In genomic region chr9:135989157-135989556, GRCh38 we compare ENCODE assay signal across 13 cellular contexts. TPM values are rescaled to one million over a fixed set of nuclear protein-coding genes. Genes with fewer than 3 reads are reported as not detected.
DNase-seq lines count a peak whose midpoint lies in the region; ATAC-seq and TF ChIP-seq lines count a peak whose summit lies in the region.
"Had no signal": no experiment of that assay in that cellular context is flagged by ENCODE, and none has a peak within 500 bp of the region (broad histone marks: within the 10 kb centered on the region; RNA-seq: fewer than 3 reads in every experiment).

No MANE protein-coding gene starts in this region.

- TF ChIP-seq CTCF in HCT116 (IDR thresholded peaks at IDR 0.05 in 2 of 3, conservative IDR thresholded peaks at IDR 0.05 in 1 of 3; ENCODE audit: borderline replicate concordance in 1 of 3, insufficient read depth in 1 of 3, low read depth in 2 of 3, low read length in 2 of 3), result no peak
- TF ChIP-seq CTCF in neural progenitor cell (IDR thresholded peaks at IDR 0.05), result peak; percentile 6

- peak overlapping the region in 9 of 11 experiments; percentile 48 to 84 (median 80); a peak in 17 of 22 replicates for H3K4me2 ChIP-seq in BLaER1 treated with 17β-estradiol and CSF1 and Interleukin-3, amounts not matched to agents 10 nM and 100 nM
- H3K4me2 ChIP-seq in HCT116 (ENCODE audit: low read length) (no peak overlapping the region), neural progenitor cell (no peak overlapping the region)

- no peak overlapping the region for H3K4me3 ChIP-seq in BLaER1 treated with 17β-estradiol and CSF1 and Interleukin-3, amounts not matched to agents 10 nM and 100 nM
- no peak overlapping the region for H3K4me3 ChIP-seq in HCT116 (replicated peaks in 1 of 2; ENCODE audit: low read depth in 1 of 2, low read length in 2 of 2)
- no peak overlapping the region for H3K4me3 ChIP-seq in neural progenitor cell

- peaks cover 45% of the 10 kb centered on the region for H3F3A ChIP-seq in neural progenitor cell (ENCODE audit: low read depth)

- no peaks in the 10 kb centered on the region for H3K9me2 ChIP-seq in HCT116 (ENCODE audit: insufficient read depth)

- CTCF ChIA-PET in HCT116 (lab: Charles Lee), result no interaction called here

- RAD21 ChIA-PET in HCT116 (lab: Charles Lee; ENCODE audit: low non-redundant PET in 1 of 2, low total read pairs in 2 of 2, uncharacterized antibody in 2 of 2, unreplicated experiment in 2 of 2), result no interaction called here

- no peak for TF ChIP-seq POLR2A in HCT116 (IDR thresholded peaks at IDR 0.05; ENCODE audit: borderline replicate concordance, extremely low read depth, insufficient read depth, insufficient read length)

- H3K4me3 Mint-ChIP-seq in neural progenitor cell, result no peak overlapping the region

- peak overlapping the region in 2 of 11 experiments; percentile 19 to 49; a peak in 2 of 22 replicates for H3K9ac ChIP-seq in BLaER1 treated with 17β-estradiol and CSF1 and Interleukin-3, amounts not matched to agents 10 nM and 100 nM
- H3K9ac ChIP-seq in HCT116 (ENCODE audit: low read length) (no peak overlapping the region), neural progenitor cell (no peak overlapping the region)

- no peaks in the 10 kb centered on the region for H3K36me3 Mint-ChIP-seq in neural progenitor cell
- H3K36me3 Mint-ChIP-seq: CD4-positive, CD25-positive, alpha-beta regulatory T cell had no signal

- H3K36me3 ChIP-seq in BLaER1 treated with 17β-estradiol and CSF1 and Interleukin-3, amounts not matched to agents 10 nM and 100 nM, result no peaks in the 10 kb centered on the region
- H3K36me3 ChIP-seq in HCT116 (ENCODE audit: control insufficient read depth in 1 of 2, insufficient read depth in 2 of 2, low read length in 2 of 2), result no peaks in the 10 kb centered on the region
- no peaks in the 10 kb centered on the region for H3K36me3 ChIP-seq in neural progenitor cell

- peaks cover 40 to 92% (median 83%) of the 10 kb centered on the region in 10 experiments for H3K4me1 ChIP-seq in BLaER1 treated with 17β-estradiol and CSF1 and Interleukin-3, amounts not matched to agents 10 nM and 100 nM
- H3K4me1 ChIP-seq in HCT116 (ENCODE audit: control insufficient read depth in 1 of 2, insufficient read depth in 2 of 2, low read length in 2 of 2) (peaks cover 12 to 28% of the 10 kb centered on the region in 2 experiments), neural progenitor cell (peaks cover 48% of the 10 kb centered on the region)

- peak overlapping the region; percentile 42 for H3K27ac Mint-ChIP-seq in neural progenitor cell
- H3K27ac Mint-ChIP-seq: CD4-positive, CD25-positive, alpha-beta regulatory T cell had no signal

- intact Hi-C loops in HCT116 (cut with micrococcal nuclease), result no loop called here

- POLR2A ChIA-PET in HCT116 (lab: Charles Lee), result no interaction called here

- TF ChIP-seq RAD21 in HCT116 (IDR thresholded peaks at IDR 0.05; ENCODE audit: low read depth), result no peak

- H3K27ac ChIP-seq in BLaER1 treated with 17β-estradiol and CSF1 and Interleukin-3, amounts not matched to agents 10 nM and 100 nM, result no peak overlapping the region
- H3K27ac ChIP-seq in HCT116 (ENCODE audit: low read depth, low read length) (no peak overlapping the region), cingulate gyrus (ENCODE audit: low read depth, low read length) (peak overlapping the region; percentile 70), neural progenitor cell (no peak overlapping the region)

- no TSS peak for BruUV-seq in HCT116 (replicated peaks; lab: Mats Ljungman, UMichigan)

- H3K79me2 ChIP-seq in HCT116 (ENCODE audit: insufficient read depth, low read length) (no peaks in the 10 kb centered on the region), neural progenitor cell (ENCODE audit: low read depth) (no peaks in the 10 kb centered on the region)

- H4K20me1 ChIP-seq in BLaER1 treated with 17β-estradiol and CSF1 and Interleukin-3, amounts not matched to agents 10 nM and 100 nM, result peaks cover 0 to 4% (median 0%) of the 10 kb centered on the region in 11 experiments; a peak in 2 of 22 replicates
- no peaks in the 10 kb centered on the region for H4K20me1 ChIP-seq in HCT116 (ENCODE audit: insufficient read depth)
- no peaks in the 10 kb centered on the region for H4K20me1 ChIP-seq in neural progenitor cell (ENCODE audit: low read depth)

- H3K4me1 Mint-ChIP-seq in neural progenitor cell, result peaks cover 34% of the 10 kb centered on the region

- H2AFZ ChIP-seq in HCT116 (ENCODE audit: low read depth, low read length, poor library complexity, severe bottlenecking) (no peak overlapping the region), neural progenitor cell (replicated peaks) (no peak overlapping the region)

- ATAC-seq in HCT116 (peak; percentile 26; the same call in 1 of the 2 replicates), GM18858 (IDR thresholded peaks at IDR 0.05; ENCODE audit: unreplicated experiment) (no peak)

- DNase-seq in HCT116 (ENCODE audit: low read depth, low spot score) (no peak), neural progenitor cell (ENCODE audit: low spot score) (no peak), NCI-H128 (lab: John Stamatoyannopoulos, UW; ENCODE audit: unreplicated experiment) (no peak)
- no peak for DNase-seq in stimulated activated CD4-positive, alpha-beta T cell treated with anti-CD3 and anti-CD28 coated beads, Interleukin-12 subunit alpha, Interleukin-12 subunit beta, amount 100 ng/mL, for 4 hours
- DNase-seq in stimulated activated CD4-positive, alpha-beta T cell treated with anti-CD3 and anti-CD28 coated beads, Interleukin-2, amount 100 ng/mL, for 24 hours, result no peak
- DNase-seq: GF-D8, NCI-H1436 treated with DMSO at 0.1 percent for 48 hours, NCI-H526 treated with DMSO at 0.1 percent for 48 hours, PC-3 had no signal

- H3K27me3 Mint-ChIP-seq in neural progenitor cell (ENCODE audit: insufficient read depth, low read depth), result no peaks in the 10 kb centered on the region
- H3K27me3 Mint-ChIP-seq: CD4-positive, CD25-positive, alpha-beta regulatory T cell had no signal

- H3K27me3 ChIP-seq in BLaER1 treated with 17β-estradiol and CSF1 and Interleukin-3, amounts not matched to agents 10 nM and 100 nM, result no peaks in the 10 kb centered on the region
- no peaks in the 10 kb centered on the region for H3K27me3 ChIP-seq in HCT116 (ENCODE audit: insufficient read depth, low read length)
- no peaks in the 10 kb centered on the region for H3K27me3 ChIP-seq in neural progenitor cell

- no peaks in the 10 kb centered on the region for H3K9me3 Mint-ChIP-seq in neural progenitor cell
- H3K9me3 Mint-ChIP-seq: CD4-positive, CD25-positive, alpha-beta regulatory T cell had no signal

- no peaks in the 10 kb centered on the region for H3K9me3 ChIP-seq in BLaER1 treated with 17β-estradiol and CSF1 and Interleukin-3, amounts not matched to agents 10 nM and 100 nM (replicated peaks in 1 of 11)
- H3K9me3 ChIP-seq in HCT116 (ENCODE audit: control insufficient read depth in 1 of 2, insufficient read depth in 1 of 2, low read depth in 1 of 2, low read length in 2 of 2) (no peaks in the 10 kb centered on the region), neural progenitor cell (ENCODE audit: low read depth) (no peaks in the 10 kb centered on the region)

TF ChIP-seq in HCT116, 20 proteins besides CTCF, POLR2A, EP300 and RAD21 (continues in another document):
- TF ChIP-seq ZFX (IDR thresholded peaks at IDR 0.05) (no peak), EZH2 (IDR thresholded peaks at IDR 0.05) (no peak), SRF (IDR thresholded peaks at IDR 0.05; ENCODE audit: low read depth) (no peak), YY1 (IDR thresholded peaks at IDR 0.05; ENCODE audit: extremely low read depth, insufficient replicate concordance, low read depth, low read length) (no peak), EGR1 (IDR thresholded peaks at IDR 0.05; ENCODE audit: low read depth) (no peak), ZNF274 (IDR thresholded peaks at IDR 0.05; ENCODE audit: low read depth, low read length) (no peak), REST (IDR thresholded peaks at IDR 0.05; ENCODE audit: low read depth) (no peak), JUND (IDR thresholded peaks at IDR 0.05) (no peak), FOSL1 (IDR thresholded peaks at IDR 0.05; ENCODE audit: low read depth) (no peak), CBX3 (IDR thresholded peaks at IDR 0.05; ENCODE audit: low read depth) (no peak), TCF7L2 (IDR thresholded peaks at IDR 0.05; ENCODE audit: borderline replicate concordance, extremely low read depth, insufficient read depth, insufficient read length) (no peak), EZH2phosphoT487 (IDR thresholded peaks at IDR 0.05; ENCODE audit: borderline replicate concordance) (no peak), POLR2AphosphoS5 (IDR thresholded peaks at IDR 0.05; ENCODE audit: low read depth, low read length) (no peak), ATF3 (IDR thresholded peaks at IDR 0.05) (no peak)

RNA-seq across cellular contexts. Expression of gene UBAC1, which starts 28.0 kb away (rescaled TPM):
- total RNA-seq in HCT116 (2021; ENCODE audit: unreplicated experiment), result 54.8 TPM
- 37.7 and 48.4 TPM in 2 replicates for polyA plus RNA-seq in HCT116 (2012)
- total RNA-seq in neural progenitor cell (ENCODE audit: low replicate concordance), result 53.6 and 66.0 TPM in 2 replicates

Comparison
In these comparisons a context has a peak if more than half of its experiments do, and no peak if none do; other contexts are left out.
1. H3K4me2 ChIP-seq: peak in BLaER1 treated with 17β-estradiol and CSF1 and Interleukin-3, amounts not matched to agents 10 nM and 100 nM (9 of 11); none in HCT116 (single experiment) and neural progenitor cell (single experiment).